Comparison of ENCODE assay signal across 1 cellular context in the genomic region with DNA sequence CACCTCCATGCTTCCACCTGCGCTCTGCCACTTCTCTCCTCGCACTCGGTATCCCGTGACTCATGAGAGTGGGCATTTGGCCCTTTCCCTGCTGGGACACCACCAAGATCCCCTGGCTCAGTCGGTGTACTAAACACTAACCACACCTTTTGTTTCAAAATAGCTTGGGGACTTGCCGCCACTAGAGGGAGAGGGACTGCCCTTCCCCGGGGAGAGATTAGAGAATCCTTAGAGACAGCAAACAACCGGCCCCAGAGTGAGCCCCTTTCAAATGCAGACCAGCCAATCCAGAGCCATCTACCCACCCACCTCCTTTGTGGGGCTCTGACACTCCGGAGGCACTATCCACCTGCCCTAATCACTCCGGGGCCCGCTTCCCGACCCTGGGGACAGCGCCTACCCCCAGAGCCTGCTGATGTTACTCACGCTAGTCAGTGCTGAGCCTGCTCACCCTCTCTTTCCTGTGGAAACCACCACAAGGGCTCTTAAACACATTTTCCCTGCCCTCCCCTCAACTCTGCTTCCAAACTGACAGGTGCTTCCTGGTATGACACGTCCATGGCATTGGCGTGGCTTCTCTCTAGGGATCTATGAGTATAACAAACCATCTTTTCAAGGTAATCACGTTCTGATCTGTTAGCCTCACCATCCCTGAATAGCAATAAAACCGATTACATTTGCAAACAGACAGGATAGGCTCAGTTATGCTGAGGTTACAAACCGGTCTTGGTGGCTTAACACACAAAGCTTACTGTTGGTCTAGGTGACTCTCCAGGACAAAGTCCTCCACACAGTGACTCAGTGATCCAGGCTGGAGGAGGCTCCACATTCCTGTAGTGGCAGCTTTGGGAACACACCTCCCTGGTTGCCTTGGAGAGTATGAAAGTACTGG.
TF ChIP-seq lines count a peak whose summit lies in the region.

No MANE protein-coding gene starts in this region.

TF ChIP-seq in HepG2, 621 proteins besides CTCF, POLR2A, EP300 and RAD21 (continued from another document and continues in another):
- TF ChIP-seq, protein P1, sequence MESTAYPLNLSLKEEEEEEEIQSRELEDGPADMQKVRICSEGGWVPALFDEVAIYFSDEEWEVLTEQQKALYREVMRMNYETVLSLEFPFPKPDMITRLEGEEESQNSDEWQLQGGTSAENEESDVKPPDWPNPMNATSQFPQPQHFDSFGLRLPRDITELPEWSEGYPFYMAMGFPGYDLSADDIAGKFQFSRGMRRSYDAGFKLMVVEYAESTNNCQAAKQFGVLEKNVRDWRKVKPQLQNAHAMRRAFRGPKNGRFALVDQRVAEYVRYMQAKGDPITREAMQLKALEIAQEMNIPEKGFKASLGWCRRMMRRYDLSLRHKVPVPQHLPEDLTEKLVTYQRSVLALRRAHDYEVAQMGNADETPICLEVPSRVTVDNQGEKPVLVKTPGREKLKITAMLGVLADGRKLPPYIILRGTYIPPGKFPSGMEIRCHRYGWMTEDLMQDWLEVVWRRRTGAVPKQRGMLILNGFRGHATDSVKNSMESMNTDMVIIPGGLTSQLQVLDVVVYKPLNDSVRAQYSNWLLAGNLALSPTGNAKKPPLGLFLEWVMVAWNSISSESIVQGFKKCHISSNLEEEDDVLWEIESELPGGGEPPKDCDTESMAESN (CRISPR knock-in tag; conservative IDR thresholded peaks at IDR 0.05) = no peak
- no peak for TF ChIP-seq ZNF3 (CRISPR knock-in tag; IDR thresholded peaks at IDR 0.05)
- TF ChIP-seq MATR3 (CRISPR knock-in tag; IDR thresholded peaks at IDR 0.05) = no peak
- TF ChIP-seq GFI1 (CRISPR knock-in tag; IDR thresholded peaks at IDR 0.05; ENCODE audit: borderline replicate concordance) = no peak
- 0 out of 2 replicates have a peak, but pooled peaks have one; percentile 50 for TF ChIP-seq ZNF589 (CRISPR knock-in tag; conservative IDR thresholded peaks at IDR 0.05)
- no peak for TF ChIP-seq ZFAT (CRISPR knock-in tag; conservative IDR thresholded peaks at IDR 0.05)
- no peak for TF ChIP-seq ZSCAN22 (CRISPR knock-in tag; IDR thresholded peaks at IDR 0.05)
- peak; percentile 52; the same call in 1 of the 2 replicates for TF ChIP-seq ZNF12 (CRISPR knock-in tag; IDR thresholded peaks at IDR 0.05)
- TF ChIP-seq ZNF230 (CRISPR knock-in tag; IDR thresholded peaks at IDR 0.05) = peak; percentile 69; the same call in 1 of the 2 replicates
- TF ChIP-seq GTF3A (CRISPR knock-in tag; conservative IDR thresholded peaks at IDR 0.05) = 0 out of 2 replicates have a peak, but pooled peaks have one; percentile 16
- 0 out of 2 replicates have a peak, but pooled peaks have one; percentile 56 for TF ChIP-seq ZBTB3 (CRISPR knock-in tag; IDR thresholded peaks at IDR 0.05; ENCODE audit: borderline replicate concordance, low read depth)
- no peak for TF ChIP-seq ZNF781 (CRISPR knock-in tag; IDR thresholded peaks at IDR 0.05; ENCODE audit: borderline replicate concordance, not compliant biosample characterization)
- TF ChIP-seq IRX3 (CRISPR knock-in tag; IDR thresholded peaks at IDR 0.05; ENCODE audit: borderline replicate concordance, low read depth) = no peak
- TF ChIP-seq, protein P2, sequence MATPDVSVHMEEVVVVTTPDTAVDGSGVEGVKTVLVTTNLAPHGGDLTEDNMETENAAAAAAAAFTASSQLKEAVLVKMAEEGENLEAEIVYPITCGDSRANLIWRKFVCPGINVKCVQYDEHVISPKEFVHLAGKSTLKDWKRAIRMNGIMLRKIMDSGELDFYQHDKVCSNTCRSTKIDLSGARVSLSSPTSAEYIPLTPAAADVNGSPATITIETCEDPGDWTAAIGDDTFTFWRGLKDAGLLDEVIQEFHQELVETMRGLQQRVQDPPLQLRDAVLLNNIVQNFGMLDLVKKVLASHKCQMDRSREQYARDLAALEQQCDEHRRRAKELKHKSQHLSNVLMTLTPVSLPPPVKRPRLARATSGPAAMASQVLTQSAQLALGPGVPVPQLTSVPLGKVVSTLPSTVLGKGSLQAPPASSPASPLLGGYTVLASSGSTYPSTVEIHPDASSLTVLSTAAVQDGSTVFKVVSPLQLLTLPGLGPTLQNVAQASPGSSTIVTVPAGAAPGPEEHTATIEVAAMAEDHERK (CRISPR knock-in tag; IDR thresholded peaks at IDR 0.05; ENCODE audit: low read depth) = no peak
- TF ChIP-seq, protein P3, sequence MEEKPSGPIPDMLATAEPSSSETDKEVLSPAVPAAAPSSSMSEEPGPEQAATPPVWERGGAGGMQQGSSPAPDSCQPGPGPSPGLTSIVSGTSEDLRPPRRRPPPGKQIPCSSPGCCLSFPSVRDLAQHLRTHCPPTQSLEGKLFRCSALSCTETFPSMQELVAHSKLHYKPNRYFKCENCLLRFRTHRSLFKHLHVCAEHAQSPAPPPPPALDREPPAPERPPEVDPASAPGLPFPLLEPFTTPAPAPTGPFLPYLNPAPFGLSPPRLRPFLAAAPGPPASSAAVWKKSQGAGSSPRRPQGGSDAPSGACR (CRISPR knock-in tag; IDR thresholded peaks at IDR 0.05) = 0 out of 2 replicates have a peak, but pooled peaks have one; percentile 30
- no peak for TF ChIP-seq NCOA2 (CRISPR knock-in tag; IDR thresholded peaks at IDR 0.05)
- TF ChIP-seq ZNF510 (CRISPR knock-in tag; IDR thresholded peaks at IDR 0.05; ENCODE audit: low read depth) = peak; percentile 48; the same call in 1 of the 2 replicates
- no peak for TF ChIP-seq ZNF615 (CRISPR knock-in tag; IDR thresholded peaks at IDR 0.05; ENCODE audit: borderline replicate concordance)
- TF ChIP-seq ZNF253 (CRISPR knock-in tag; IDR thresholded peaks at IDR 0.05; ENCODE audit: borderline replicate concordance) = no peak
- no peak for TF ChIP-seq TARDBP (CRISPR knock-in tag; IDR thresholded peaks at IDR 0.05)
- 0 out of 2 replicates have a peak, but pooled peaks have one; percentile 21 for TF ChIP-seq HES4 (CRISPR knock-in tag; IDR thresholded peaks at IDR 0.05; ENCODE audit: borderline replicate concordance)
- TF ChIP-seq NFE2L2 (IDR thresholded peaks at IDR 0.05; ENCODE audit: low read length) = peak; percentile 56; the same call in 1 of the 2 replicates
- TF ChIP-seq ZNF777 (CRISPR knock-in tag; IDR thresholded peaks at IDR 0.05) = no peak
- TF ChIP-seq NR2C2 (CRISPR knock-in tag; IDR thresholded peaks at IDR 0.05; ENCODE audit: borderline replicate concordance) = no peak
- 0 out of 2 replicates have a peak, but pooled peaks have one; percentile 49 for TF ChIP-seq ZFX (CRISPR knock-in tag; IDR thresholded peaks at IDR 0.05; ENCODE audit: low read depth)
- TF ChIP-seq, protein P4, sequence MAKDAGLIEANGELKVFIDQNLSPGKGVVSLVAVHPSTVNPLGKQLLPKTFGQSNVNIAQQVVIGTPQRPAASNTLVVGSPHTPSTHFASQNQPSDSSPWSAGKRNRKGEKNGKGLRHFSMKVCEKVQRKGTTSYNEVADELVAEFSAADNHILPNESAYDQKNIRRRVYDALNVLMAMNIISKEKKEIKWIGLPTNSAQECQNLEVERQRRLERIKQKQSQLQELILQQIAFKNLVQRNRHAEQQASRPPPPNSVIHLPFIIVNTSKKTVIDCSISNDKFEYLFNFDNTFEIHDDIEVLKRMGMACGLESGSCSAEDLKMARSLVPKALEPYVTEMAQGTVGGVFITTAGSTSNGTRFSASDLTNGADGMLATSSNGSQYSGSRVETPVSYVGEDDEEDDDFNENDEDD (CRISPR knock-in tag; IDR thresholded peaks at IDR 0.05; ENCODE audit: borderline replicate concordance) = 0 out of 2 replicates have a peak, but pooled peaks have one; percentile 9
- 0 out of 2 replicates have a peak, but pooled peaks have one; percentile 16 for TF ChIP-seq ZSCAN9 (CRISPR knock-in tag; IDR thresholded peaks at IDR 0.05; ENCODE audit: borderline replicate concordance)
- no peak for TF ChIP-seq FOXM1 (CRISPR knock-in tag; IDR thresholded peaks at IDR 0.05)
- TF ChIP-seq, protein P5, sequence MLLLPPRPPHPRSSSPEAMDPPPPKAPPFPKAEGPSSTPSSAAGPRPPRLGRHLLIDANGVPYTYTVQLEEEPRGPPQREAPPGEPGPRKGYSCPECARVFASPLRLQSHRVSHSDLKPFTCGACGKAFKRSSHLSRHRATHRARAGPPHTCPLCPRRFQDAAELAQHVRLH (CRISPR knock-in tag; IDR thresholded peaks at IDR 0.05; ENCODE audit: borderline replicate concordance, low read depth) = no peak
- TF ChIP-seq ZNF317 (CRISPR knock-in tag; IDR thresholded peaks at IDR 0.05) = no peak
- no peak for TF ChIP-seq ZNF337 (CRISPR knock-in tag; IDR thresholded peaks at IDR 0.05; ENCODE audit: borderline replicate concordance, low read depth)
- TF ChIP-seq SRY (CRISPR knock-in tag; IDR thresholded peaks at IDR 0.05) = no peak
- TF ChIP-seq, protein P6, sequence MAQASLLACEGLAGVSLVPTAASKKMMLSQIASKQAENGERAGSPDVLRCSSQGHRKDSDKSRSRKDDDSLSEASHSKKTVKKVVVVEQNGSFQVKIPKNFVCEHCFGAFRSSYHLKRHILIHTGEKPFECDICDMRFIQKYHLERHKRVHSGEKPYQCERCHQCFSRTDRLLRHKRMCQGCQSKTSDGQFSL (CRISPR knock-in tag; IDR thresholded peaks at IDR 0.05) = no peak
- TF ChIP-seq NFIC (IDR thresholded peaks at IDR 0.05; ENCODE audit: low read length) = no peak
- TF ChIP-seq, protein P7, sequence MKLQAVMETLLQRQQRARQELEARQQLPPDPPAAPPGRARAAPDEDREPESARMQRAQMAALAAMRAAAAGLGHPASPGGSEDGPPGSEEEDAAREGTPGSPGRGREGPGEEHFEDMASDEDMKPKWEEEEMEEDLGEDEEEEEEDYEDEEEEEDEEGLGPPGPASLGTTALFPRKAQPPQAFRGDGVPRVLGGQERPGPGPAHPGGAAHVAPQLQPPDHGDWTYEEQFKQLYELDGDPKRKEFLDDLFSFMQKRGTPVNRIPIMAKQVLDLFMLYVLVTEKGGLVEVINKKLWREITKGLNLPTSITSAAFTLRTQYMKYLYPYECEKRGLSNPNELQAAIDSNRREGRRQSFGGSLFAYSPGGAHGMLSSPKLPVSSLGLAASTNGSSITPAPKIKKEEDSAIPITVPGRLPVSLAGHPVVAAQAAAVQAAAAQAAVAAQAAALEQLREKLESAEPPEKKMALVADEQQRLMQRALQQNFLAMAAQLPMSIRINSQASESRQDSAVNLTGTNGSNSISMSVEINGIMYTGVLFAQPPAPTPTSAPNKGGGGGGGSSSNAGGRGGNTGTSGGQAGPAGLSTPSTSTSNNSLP (IDR thresholded peaks at IDR 0.05; ENCODE audit: low read depth, low read length) = peak; percentile 56; the same call in 1 of the 2 replicates
- TF ChIP-seq TCF12 (IDR thresholded peaks at IDR 0.05) = no peak
- TF ChIP-seq TCF12 (CRISPR knock-in tag; IDR thresholded peaks at IDR 0.05) = no peak
- TF ChIP-seq, protein P8, sequence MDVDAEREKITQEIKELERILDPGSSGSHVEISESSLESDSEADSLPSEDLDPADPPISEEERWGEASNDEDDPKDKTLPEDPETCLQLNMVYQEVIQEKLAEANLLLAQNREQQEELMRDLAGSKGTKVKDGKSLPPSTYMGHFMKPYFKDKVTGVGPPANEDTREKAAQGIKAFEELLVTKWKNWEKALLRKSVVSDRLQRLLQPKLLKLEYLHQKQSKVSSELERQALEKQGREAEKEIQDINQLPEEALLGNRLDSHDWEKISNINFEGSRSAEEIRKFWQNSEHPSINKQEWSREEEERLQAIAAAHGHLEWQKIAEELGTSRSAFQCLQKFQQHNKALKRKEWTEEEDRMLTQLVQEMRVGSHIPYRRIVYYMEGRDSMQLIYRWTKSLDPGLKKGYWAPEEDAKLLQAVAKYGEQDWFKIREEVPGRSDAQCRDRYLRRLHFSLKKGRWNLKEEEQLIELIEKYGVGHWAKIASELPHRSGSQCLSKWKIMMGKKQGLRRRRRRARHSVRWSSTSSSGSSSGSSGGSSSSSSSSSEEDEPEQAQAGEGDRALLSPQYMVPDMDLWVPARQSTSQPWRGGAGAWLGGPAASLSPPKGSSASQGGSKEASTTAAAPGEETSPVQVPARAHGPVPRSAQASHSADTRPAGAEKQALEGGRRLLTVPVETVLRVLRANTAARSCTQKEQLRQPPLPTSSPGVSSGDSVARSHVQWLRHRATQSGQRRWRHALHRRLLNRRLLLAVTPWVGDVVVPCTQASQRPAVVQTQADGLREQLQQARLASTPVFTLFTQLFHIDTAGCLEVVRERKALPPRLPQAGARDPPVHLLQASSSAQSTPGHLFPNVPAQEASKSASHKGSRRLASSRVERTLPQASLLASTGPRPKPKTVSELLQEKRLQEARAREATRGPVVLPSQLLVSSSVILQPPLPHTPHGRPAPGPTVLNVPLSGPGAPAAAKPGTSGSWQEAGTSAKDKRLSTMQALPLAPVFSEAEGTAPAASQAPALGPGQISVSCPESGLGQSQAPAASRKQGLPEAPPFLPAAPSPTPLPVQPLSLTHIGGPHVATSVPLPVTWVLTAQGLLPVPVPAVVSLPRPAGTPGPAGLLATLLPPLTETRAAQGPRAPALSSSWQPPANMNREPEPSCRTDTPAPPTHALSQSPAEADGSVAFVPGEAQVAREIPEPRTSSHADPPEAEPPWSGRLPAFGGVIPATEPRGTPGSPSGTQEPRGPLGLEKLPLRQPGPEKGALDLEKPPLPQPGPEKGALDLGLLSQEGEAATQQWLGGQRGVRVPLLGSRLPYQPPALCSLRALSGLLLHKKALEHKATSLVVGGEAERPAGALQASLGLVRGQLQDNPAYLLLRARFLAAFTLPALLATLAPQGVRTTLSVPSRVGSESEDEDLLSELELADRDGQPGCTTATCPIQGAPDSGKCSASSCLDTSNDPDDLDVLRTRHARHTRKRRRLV (CRISPR knock-in tag; IDR thresholded peaks at IDR 0.05) = no peak
- TF ChIP-seq ZNF782 (CRISPR knock-in tag; IDR thresholded peaks at IDR 0.05; ENCODE audit: borderline replicate concordance) = peak; percentile 67; the same call in 1 of the 2 replicates
- peak; percentile 45; the same call in 1 of the 2 replicates for TF ChIP-seq ZNF331 (CRISPR knock-in tag; IDR thresholded peaks at IDR 0.05)
- TF ChIP-seq, protein P9, sequence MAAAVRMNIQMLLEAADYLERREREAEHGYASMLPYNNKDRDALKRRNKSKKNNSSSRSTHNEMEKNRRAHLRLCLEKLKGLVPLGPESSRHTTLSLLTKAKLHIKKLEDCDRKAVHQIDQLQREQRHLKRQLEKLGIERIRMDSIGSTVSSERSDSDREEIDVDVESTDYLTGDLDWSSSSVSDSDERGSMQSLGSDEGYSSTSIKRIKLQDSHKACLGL (CRISPR knock-in tag; IDR thresholded peaks at IDR 0.05) = no peak
- TF ChIP-seq, protein P10, sequence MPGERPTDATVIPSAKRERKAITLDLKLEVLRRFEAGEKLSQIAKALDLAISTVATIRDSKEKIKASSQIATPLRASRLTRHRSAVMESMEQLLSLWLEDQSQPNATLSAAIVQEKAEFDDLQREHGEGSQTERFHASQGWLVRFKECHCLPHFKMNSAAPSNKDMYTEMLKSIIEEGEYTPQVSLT (CRISPR knock-in tag; IDR thresholded peaks at IDR 0.05; ENCODE audit: borderline replicate concordance, low read depth) = no peak
- no peak for TF ChIP-seq AHR (CRISPR knock-in tag; IDR thresholded peaks at IDR 0.05)
- no peak for TF ChIP-seq ZFP36L1 (CRISPR knock-in tag; IDR thresholded peaks at IDR 0.05)
- no peak for TF ChIP-seq MIXL1 (CRISPR knock-in tag; IDR thresholded peaks at IDR 0.05)
- TF ChIP-seq KDM5B (CRISPR knock-in tag; IDR thresholded peaks at IDR 0.05; ENCODE audit: borderline replicate concordance) = no peak
- TF ChIP-seq DPF2 (CRISPR knock-in tag; IDR thresholded peaks at IDR 0.05; ENCODE audit: borderline replicate concordance, low read depth) = peak; percentile 17; the same call in 1 of the 2 replicates
